ENCODE assay signal across 24 cellular contexts in the genomic region with DNA sequence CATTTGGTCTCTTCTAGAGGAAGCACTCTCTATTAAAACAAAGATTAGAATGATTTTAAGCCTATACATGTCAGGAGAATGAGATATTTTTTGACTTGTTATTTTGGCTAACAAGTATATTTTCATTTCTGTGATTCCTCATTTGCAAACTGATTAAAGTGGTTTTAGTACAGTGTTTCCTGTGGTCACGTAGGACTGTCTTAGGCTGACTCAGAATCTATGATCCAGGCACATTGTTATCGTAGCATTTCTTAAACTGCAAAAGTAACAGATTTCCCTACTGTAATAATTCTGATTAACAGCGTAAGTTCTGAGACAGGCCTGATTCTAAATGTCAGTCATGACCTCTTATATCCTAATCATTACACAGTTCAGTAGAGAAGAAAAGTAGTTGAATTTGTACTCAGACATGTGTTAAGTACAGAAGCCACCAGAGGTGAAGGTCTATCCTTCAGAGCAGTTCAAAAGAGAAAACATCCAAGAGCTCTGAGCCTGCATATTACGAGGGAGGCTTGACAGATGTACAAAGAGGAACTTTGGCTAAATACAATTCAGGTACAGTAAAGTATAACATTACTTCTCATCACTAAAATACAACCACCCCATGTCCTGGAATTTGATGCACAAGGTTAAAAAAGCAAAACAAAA.
"Had no signal": no experiment of that assay in that cellular context is flagged by ENCODE, and none has a peak within 500 bp of the region (broad histone marks: within the 10 kb centered on the region; RNA-seq: fewer than 3 reads in every experiment).

No MANE protein-coding gene starts in this region.

- H3K9me3 ChIP-seq: body of pancreas, Peyer's patch, SJSA1 had no signal

- H3K4me1 ChIP-seq: body of pancreas, Peyer's patch, SJSA1 had no signal

- DNase-seq: activated CD4-positive, alpha-beta memory T cell treated with anti-CD3 and anti-CD28 coated beads for 36 hours; activated CD4-positive, alpha-beta T cell treated with anti-CD3 and anti-CD28 coated beads for 1 hour; activated CD4-positive, alpha-beta T cell treated with anti-CD3 and anti-CD28 coated beads, Interleukin-2, amount 10 ng/mL, durations not matched to agents 24 days and 14 days; activated CD8-positive, alpha-beta memory T cell treated with anti-CD3 and anti-CD28 coated beads for 24 hours; activated gamma-delta T cell; activated naive CD4-positive, alpha-beta T cell treated with anti-CD3 and anti-CD28 coated beads, Interleukin-2, amount 10 ng/mL, durations not matched to agents 7 days and 5 days; activated naive CD8-positive, alpha-beta T cell treated with anti-CD3 and anti-CD28 coated beads for 36 hours; activated T-cell treated with anti-CD3 and anti-CD28 coated beads, Interleukin-2, amount 50 U/mL, for 4 hours; body of pancreas; central memory CD4-positive, alpha-beta T cell; KG1; NCI-H1092; NCI-H1417; NCI-H2029; NCI-H510A treated with DMSO at 0.1 percent for 48 hours; NCI-H69; Peyer's patch; Right ventricle myocardium superior had no signal

- H3K27me3 ChIP-seq: body of pancreas, Peyer's patch, SJSA1 had no signal

- FAIRE-seq: bronchial epithelial cell had no signal

- ATAC-seq: activated T-cell treated with anti-CD3 and anti-CD28 coated beads, Interleukin-2, amount 50 U/mL, for 4 hours; activated T-helper 17 cell treated with anti-CD3 and anti-CD28 coated beads, Interleukin-2, amount 50 U/mL, for 72 hours; body of pancreas; SK-N-SH treated with all-trans-retinoic acid at 6 μM for 48 hours; WTC11 had no signal

- H3K27ac ChIP-seq: body of pancreas, Peyer's patch, RWPE1, SJSA1 had no signal

- H3K36me3 ChIP-seq: Peyer's patch, SJSA1 had no signal

- H3K4me3 ChIP-seq: body of pancreas, Peyer's patch, SJSA1 had no signal
